ENCODE assay signal across 8 cellular contexts in genomic region chr2:42360890-42361727, GRCh38. TPM values are rescaled to one million over a fixed set of nuclear protein-coding genes. Genes with fewer than 3 reads are reported as not detected.
DNase-seq lines count a peak whose midpoint lies in the region; ATAC-seq, FAIRE-seq and TF ChIP-seq lines count a peak whose summit lies in the region.

A gene with protein sequence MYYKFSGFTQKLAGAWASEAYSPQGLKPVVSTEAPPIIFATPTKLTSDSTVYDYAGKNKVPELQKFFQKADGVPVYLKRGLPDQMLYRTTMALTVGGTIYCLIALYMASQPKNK (minus strand): TSS chr2:42361217. CDS start chr2:42361161, 56 bp downstream.

- H3K27me3 ChIP-seq in body of pancreas = no peaks in the 10 kb centered on the region
- H3K27me3 ChIP-seq in sigmoid colon = no peaks in the 10 kb centered on the region

- TF ChIP-seq EP300 in sigmoid colon (IDR thresholded peaks at IDR 0.05) = peak in 1 of 4 donors; percentile 37

- peak within 1 kb of the TSS; percentile 64 to 78 for H3K4me3 ChIP-seq in body of pancreas
- H3K4me3 ChIP-seq in sigmoid colon = peak within 1 kb of the TSS; percentile 75 to 97 (median 94)

- 0% methylated on average over 17 to 61 of the region's 61 CpGs for WGBS in body of pancreas, 2 donors
- 0% methylated on average over 61 of the region's 61 CpGs for WGBS in sigmoid colon, 2 donors

- peak; percentile 96 for DNase-seq in A172 (ENCODE audit: low spot score)
- peak; percentile 93 for DNase-seq in NCI-H2107 treated with DMSO at 0.1 percent for 48 hours (lab: John Stamatoyannopoulos, UW; ENCODE audit: unreplicated experiment)
- DNase-seq in body of pancreas = peak; percentile 97 to 98 (median 97)
- DNase-seq in iPS DF 19.7 (ENCODE audit: low read depth, low spot score) = peak; percentile 76
- peak; percentile 98 for DNase-seq in sigmoid colon

- intact Hi-C loops in body of pancreas (cut with DNase I) = no loop called here
- intact Hi-C loops in sigmoid colon (cut with DNase I) = loop anchor here (2.0 to 10.0 kb wide), 3 partner anchors 204 to 516 kb away; partner anchors contain the start of gene MTA3

- ATAC-seq in GM18520 (IDR thresholded peaks at IDR 0.05; ENCODE audit: unreplicated experiment) = peak; percentile 83
- ATAC-seq in HG03064 (IDR thresholded peaks at IDR 0.05; ENCODE audit: low read depth, unreplicated experiment) = peak; percentile 91
- peak; percentile 96 for ATAC-seq in body of pancreas

- H3K36me3 ChIP-seq in body of pancreas (replicated peaks in 1 of 2; ENCODE audit: insufficient read depth in 1 of 2, low read depth in 2 of 2) (no peaks in the 10 kb centered on the region), sigmoid colon (no peaks in the 10 kb centered on the region)

- H3K27ac ChIP-seq in body of pancreas (peak within 1 kb of the TSS; percentile 90 to 95 (median 95)), sigmoid colon (peak within 1 kb of the TSS; percentile 88 to 94 (median 92))

- peak; percentile 53 to 91 (median 89) for TF ChIP-seq POLR2A in body of pancreas (IDR thresholded peaks at IDR 0.05)
- TF ChIP-seq POLR2A in sigmoid colon (IDR thresholded peaks at IDR 0.05) = peak; percentile 73 to 76

- FAIRE-seq in TTC549 (lab: Jason Lieb, UNC) = peak; percentile 93

- peak in 4 of 7 experiments; percentile 31 to 45 (median 36) for TF ChIP-seq CTCF in body of pancreas (IDR thresholded peaks at IDR 0.05)
- TF ChIP-seq CTCF in sigmoid colon (IDR thresholded peaks at IDR 0.05) = peak in 1 of 4 experiments; percentile 9

- no peaks in the 10 kb centered on the region for H3K9me3 ChIP-seq in body of pancreas
- H3K9me3 ChIP-seq in sigmoid colon = no peaks in the 10 kb centered on the region

- H3K4me1 ChIP-seq in body of pancreas = peaks cover 36% of the 10 kb centered on the region
- peaks cover 0 to 32% (median 17%) of the 10 kb centered on the region in 4 donors for H3K4me1 ChIP-seq in sigmoid colon

RNA-seq across cellular contexts. Expression of the gene that starts here (rescaled TPM):
- 315 and 320 TPM in 2 replicates for total RNA-seq in A172 (2014; rRNA removed; shearing (Covaris generic))
- total RNA-seq in body of pancreas (10 to 100 TPM; 41.9 to 58.1 TPM), sigmoid colon (100 to 1,000 TPM; 149 to 209 (median 172) TPM)
- 100 to 1,000 TPM; 149 to 270 (median 219) TPM for polyA plus RNA-seq in sigmoid colon

Comparison
In these comparisons a context has a peak if more than half of its experiments do, and no peak if none do; other contexts are left out.
1. Peak in every context shown above with its lines: DNase-seq, ATAC-seq, H3K4me3 ChIP-seq and H3K27ac ChIP-seq.